In genomic region chr6:35470663-35471120, GRCh38 we compare ENCODE assay signal across 10 cellular contexts. TPM values are rescaled to one million over a fixed set of nuclear protein-coding genes. Genes with fewer than 3 reads are reported as not detected.
A peak's percentile ranks its signal among the peaks of the same experiment; 100 is the strongest.
DNase-seq lines count a peak whose midpoint lies in the region; TF ChIP-seq lines count a peak whose summit lies in the region.
"Had no signal": no experiment of that assay in that cellular context is flagged by ENCODE, and none has a peak within 500 bp of the region (broad histone marks: within the 10 kb centered on the region; RNA-seq: fewer than 3 reads in every experiment).

No MANE protein-coding gene starts in this region.

- peaks cover 57% of the 10 kb centered on the region for H3K36me3 Mint-ChIP-seq in endodermal cell (ENCODE audit: low read depth)

- TF ChIP-seq CTCF in endodermal cell (conservative IDR thresholded peaks at IDR 0.05), result no peak

- H3K4me1 Mint-ChIP-seq in endodermal cell, result peaks cover 18% of the 10 kb centered on the region

- H3K27ac ChIP-seq in endodermal cell (ENCODE audit: low read depth, low read length) (no peak overlapping the region), rectal smooth muscle tissue (ENCODE audit: low read depth, low read length) (peak overlapping the region; percentile 92)

- H3K27me3 ChIP-seq in endodermal cell (ENCODE audit: control insufficient read depth, insufficient read depth, low read length, poor library complexity, severe bottlenecking), result no peaks in the 10 kb centered on the region
- no peaks in the 10 kb centered on the region for H3K27me3 ChIP-seq in rectal smooth muscle tissue (ENCODE audit: control insufficient read depth, insufficient read depth, low read length)
- H3K27me3 ChIP-seq: heart right ventricle had no signal

- no peaks in the 10 kb centered on the region for H3K27me3 Mint-ChIP-seq in endodermal cell (ENCODE audit: insufficient read depth)

- peak overlapping the region; percentile 96 for H3K4me3 Mint-ChIP-seq in endodermal cell

- TF ChIP-seq POLR2A in GM19193 (IDR thresholded peaks at IDR 0.05; ENCODE audit: extremely low read depth, insufficient read depth, insufficient read length), result peak; percentile 1

- no peaks in the 10 kb centered on the region for H3K9me3 Mint-ChIP-seq in endodermal cell

- H3K9me3 ChIP-seq in endodermal cell (ENCODE audit: control insufficient read depth, low read length), result no peaks in the 10 kb centered on the region
- H3K9me3 ChIP-seq: heart right ventricle had no signal

- H3K9ac ChIP-seq in endodermal cell (ENCODE audit: extremely low read depth, low read length, poor library complexity, severe bottlenecking), result peak overlapping the region; percentile 28
- peak overlapping the region; percentile 14 for H3K9ac ChIP-seq in rectal smooth muscle tissue (ENCODE audit: low read length)

- peak overlapping the region; percentile 99 for H3K27ac Mint-ChIP-seq in endodermal cell

- peaks cover 3% of the 10 kb centered on the region for H3K4me1 ChIP-seq in endodermal cell (ENCODE audit: control insufficient read depth, insufficient read depth, low read length)
- peaks cover 4% of the 10 kb centered on the region for H3K4me1 ChIP-seq in rectal smooth muscle tissue (ENCODE audit: control insufficient read depth, insufficient read depth, low read length)

- H3K4me3 ChIP-seq in endodermal cell (ENCODE audit: low read length) (peak overlapping the region; percentile 99), rectal smooth muscle tissue (ENCODE audit: low read length) (peak overlapping the region; percentile 53)

- peaks cover 57% of the 10 kb centered on the region for H3K36me3 ChIP-seq in endodermal cell (ENCODE audit: control insufficient read depth, insufficient read depth, low read length)
- peaks cover 17% of the 10 kb centered on the region for H3K36me3 ChIP-seq in rectal smooth muscle tissue (ENCODE audit: control insufficient read depth, insufficient read depth, low read length)

- DNase-seq in endodermal cell, result peak; percentile 44
- no peak for DNase-seq in NOMO-1 (lab: John Stamatoyannopoulos, UW; ENCODE audit: unreplicated experiment in 2 of 2)
- no peak for DNase-seq in NCI-H1092 (lab: John Stamatoyannopoulos, UW)
- no peak for DNase-seq in stimulated activated CD4-positive, alpha-beta T cell treated with anti-CD3 and anti-CD28 coated beads, Interleukin-1b, Interleukin-23, amount 100 ng/mL, for 48 hours
- no peak for DNase-seq in NCI-H2171 treated with DMSO at 0.1 percent for 48 hours (lab: John Stamatoyannopoulos, UW)
- DNase-seq: heart right ventricle had no signal

- WGBS in endodermal cell (ENCODE audit: insufficient coverage in 1 of 2, insufficient read length in 1 of 2), 2 experiments, result 76 to 82% methylated on average over 1 to 3 of the region's 3 CpGs

TF ChIP-seq in PFSK-1, 5 proteins besides CTCF, POLR2A, EP300 and RAD21:
- TF ChIP-seq REST (IDR thresholded peaks at IDR 0.05; ENCODE audit: insufficient read depth in 1 of 2, low read depth in 2 of 2, low read length in 2 of 2), result no peak
- no peak for TF ChIP-seq SIN3A (IDR thresholded peaks at IDR 0.05; ENCODE audit: borderline replicate concordance, insufficient read depth, low read length)
- peak; percentile 32; the same call in 1 of the 2 replicates for TF ChIP-seq POLR2AphosphoS5 (IDR thresholded peaks at IDR 0.05; ENCODE audit: low read depth, low read length)
- TF ChIP-seq FOXP2 (optimal IDR thresholded peaks at IDR 0.05; ENCODE audit: borderline replicate concordance, extremely low read depth, extremely low read length, insufficient read depth), result no peak
- TF ChIP-seq TAF1 (IDR thresholded peaks at IDR 0.05; ENCODE audit: borderline replicate concordance, insufficient read depth, low read length), result no peak

RNA-seq across cellular contexts. Expression of gene RPL10A, which starts 2.5 kb away (rescaled TPM):
- 1,923 TPM for polyA plus RNA-seq in PFSK-1 (2012; ENCODE audit: insufficient read length, low read depth)
- 1,000 to 10,000 TPM; 1,411 to 1,652 TPM for total RNA-seq in endodermal cell
- 1,752 TPM for polyA plus RNA-seq in endodermal cell (2013, experiment 1 of 2)
- 1,640 TPM for polyA plus RNA-seq in endodermal cell (2013, experiment 2 of 2)

RNA-seq across cellular contexts. Expression of gene FANCE, which starts 18.6 kb away (rescaled TPM):
- 19.2 TPM for polyA plus RNA-seq in PFSK-1 (2012; ENCODE audit: insufficient read length, low read depth)
- total RNA-seq in endodermal cell, result 10 to 100 TPM; 13.5 to 16.4 TPM
- polyA plus RNA-seq in endodermal cell (2013, experiment 1 of 2), result 13.3 TPM
- 14.2 TPM for polyA plus RNA-seq in endodermal cell (2013, experiment 2 of 2)

RNA-seq across cellular contexts. Expression of gene TEAD3, which starts 26.2 kb away (rescaled TPM):
- 14.5 TPM for polyA plus RNA-seq in PFSK-1 (2012; ENCODE audit: insufficient read length, low read depth)
- 10 to 100 TPM; 22.7 to 29.2 TPM for total RNA-seq in endodermal cell
- 32.4 TPM for polyA plus RNA-seq in endodermal cell (2013, experiment 1 of 2)
- 30.3 TPM for polyA plus RNA-seq in endodermal cell (2013, experiment 2 of 2)

RNA-seq across cellular contexts. Expression of gene TULP1, which starts 42.0 kb away (rescaled TPM):
- 0.38 TPM for polyA plus RNA-seq in PFSK-1 (2012; ENCODE audit: insufficient read length, low read depth)
- 1 to 10 TPM in 1 of 2 donors, under 1 TPM in 1; 0.29 to 4.0 TPM for total RNA-seq in endodermal cell
- polyA plus RNA-seq in endodermal cell (2013, experiment 1 of 2), result 0.25 TPM
- 0.12 TPM for polyA plus RNA-seq in endodermal cell (2013, experiment 2 of 2)
- total RNA-seq: activated CD8-positive, alpha-beta memory T cell treated with anti-CD3 and anti-CD28 coated beads for 36 hours; heart right ventricle had no signal
